ENCODE assay signal across 8 cellular contexts in the genomic region with DNA sequence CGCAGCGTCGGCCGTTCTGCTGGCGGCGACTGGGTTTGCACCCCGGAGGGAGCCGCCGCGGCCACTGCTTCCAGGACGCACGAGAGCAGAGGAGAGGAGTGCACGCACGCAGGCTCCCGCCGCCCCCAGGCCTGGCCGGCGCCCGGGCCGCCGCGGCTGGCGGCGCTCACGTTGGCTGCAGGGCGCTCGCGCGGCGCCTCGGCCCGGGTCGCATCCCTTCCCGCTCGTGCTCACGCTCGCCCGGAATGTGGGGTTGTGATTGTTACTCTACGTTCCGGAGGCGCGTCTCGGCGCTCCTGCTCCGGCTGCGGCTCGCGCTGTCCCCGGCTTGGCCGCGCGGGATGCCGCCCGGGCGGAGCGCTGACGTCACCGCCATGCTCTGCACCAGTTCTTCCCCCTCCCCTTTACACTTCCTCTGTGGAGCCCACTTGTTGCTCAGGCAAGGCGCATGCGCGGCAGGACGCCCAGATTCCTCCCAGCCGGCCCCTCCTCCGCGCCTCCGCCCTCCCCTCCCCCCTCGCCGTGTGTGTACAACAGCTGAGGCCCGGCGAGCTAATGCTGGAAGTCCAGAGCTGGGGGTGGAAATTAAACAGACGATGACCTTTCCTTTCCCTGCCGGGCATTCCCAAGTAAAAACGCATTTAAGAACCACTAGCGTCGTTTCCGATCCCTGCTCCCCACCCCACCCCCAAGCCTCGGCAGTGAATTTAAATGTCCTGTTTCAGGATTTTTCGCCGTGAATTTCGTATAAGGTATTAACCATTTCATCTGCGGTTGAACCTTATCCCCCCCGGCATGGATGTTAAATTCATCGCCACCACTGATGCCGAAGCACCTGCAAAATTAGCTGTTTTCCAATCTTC. TPM values are rescaled to one million over a fixed set of nuclear protein-coding genes. Genes with fewer than 3 reads are reported as not detected.
DNase-seq lines count a peak whose midpoint lies in the region; ATAC-seq and TF ChIP-seq lines count a peak whose summit lies in the region.

Gene IRF2BPL, minus strand, starts transcription at position 325 of the 863 bp plus-strand sequence. CDS start 916 bp downstream, outside the sequence.

- peaks cover 23 to 75% (median 42%) of the 10 kb centered on the region in 4 donors for H3K4me1 Mint-ChIP-seq in CD4-positive, CD25-positive, alpha-beta regulatory T cell

- peak within 1 kb of the TSS; percentile 95 for H3K27ac ChIP-seq in CD4-positive, CD25-positive, alpha-beta regulatory T cell (ENCODE audit: insufficient read depth, low read length, poor library complexity, severe bottlenecking)
- H3K27ac ChIP-seq in left lung: peak within 1 kb of the TSS; percentile 99 to 100

- peak; percentile 70 to 73 for ATAC-seq in CD4-positive, CD25-positive, alpha-beta regulatory T cell (ENCODE audit: low read depth in 2 of 2)
- ATAC-seq in GM19438 (IDR thresholded peaks at IDR 0.05; ENCODE audit: low read depth, unreplicated experiment): peak; percentile 68
- peak; percentile 67 for ATAC-seq in HG03571 (IDR thresholded peaks at IDR 0.05; ENCODE audit: unreplicated experiment)
- peak; percentile 63 for ATAC-seq in left lung

- H3K36me3 Mint-ChIP-seq in CD4-positive, CD25-positive, alpha-beta regulatory T cell: peaks cover 9% of the 10 kb centered on the region

- H3K36me3 ChIP-seq in CD4-positive, CD25-positive, alpha-beta regulatory T cell (ENCODE audit: control insufficient read depth, insufficient read depth, low read length): no peaks in the 10 kb centered on the region
- peaks cover 0 to 27% of the 10 kb centered on the region in 2 donors for H3K36me3 ChIP-seq in left lung

- intact Hi-C loops in left lung (cut with DNase I): loop anchor here in 1 of 2 donors (10.0 kb wide), 1 partner anchor 64 kb away; no protein-coding TSS in a partner anchor

- no peaks in the 10 kb centered on the region for H3K27me3 ChIP-seq in CD4-positive, CD25-positive, alpha-beta regulatory T cell (ENCODE audit: control insufficient read depth, insufficient read depth, low read length)
- H3K27me3 ChIP-seq in left lung: no peaks in the 10 kb centered on the region

- H3K9me3 ChIP-seq in CD4-positive, CD25-positive, alpha-beta regulatory T cell (ENCODE audit: control insufficient read depth in 2 of 2, low read length in 2 of 2): no peaks in the 10 kb centered on the region
- H3K9me3 ChIP-seq in left lung: no peaks in the 10 kb centered on the region

- peaks cover 81% of the 10 kb centered on the region for H3K4me1 ChIP-seq in CD4-positive, CD25-positive, alpha-beta regulatory T cell (ENCODE audit: control insufficient read depth, insufficient read depth, low read length, poor library complexity, severe bottlenecking)
- H3K4me1 ChIP-seq in left lung: peaks cover 42 to 81% of the 10 kb centered on the region in 2 donors

- H3K27me3 Mint-ChIP-seq in CD4-positive, CD25-positive, alpha-beta regulatory T cell: peaks cover 14% of the 10 kb centered on the region

- peak; percentile 89 to 96 (median 94) for DNase-seq in CD4-positive, CD25-positive, alpha-beta regulatory T cell
- DNase-seq in NCI-H774 (lab: John Stamatoyannopoulos, UW) (peak; percentile 87), dedifferentiated amniotic fluid mesenchymal stem cell (ENCODE audit: extremely low spot score) (peak; percentile 93), left lung (peak; percentile 99 to 100)
- DNase-seq in activated CD4-positive, alpha-beta T cell treated with anti-CD3 and anti-CD28 coated beads, Interleukin-2, amount 50 U/mL, for 24 hours (ENCODE audit: low read depth in 1 of 2, low spot score in 1 of 2): peak; percentile 81 to 94
- DNase-seq in stimulated activated CD4-positive, alpha-beta T cell treated with anti-CD3 and anti-CD28 coated beads, Interleukin-2, amount 100 ng/mL, for 48 hours: peak; percentile 89 to 91

- peak in 1 of 2 donors; percentile 8 for TF ChIP-seq CTCF in left lung (IDR thresholded peaks at IDR 0.05)

- peaks cover 0 to 2% (median 0%) of the 10 kb centered on the region in 7 donors for H3K9me3 Mint-ChIP-seq in CD4-positive, CD25-positive, alpha-beta regulatory T cell

- peak within 1 kb of the TSS; percentile 85 for H3K4me3 ChIP-seq in CD4-positive, CD25-positive, alpha-beta regulatory T cell (ENCODE audit: low read depth, low read length)
- peak within 1 kb of the TSS; percentile 74 to 94 for H3K4me3 ChIP-seq in left lung

- H3K27ac Mint-ChIP-seq in CD4-positive, CD25-positive, alpha-beta regulatory T cell: peak within 1 kb of the TSS; percentile 88 to 99 (median 97)

- H3K4me3 Mint-ChIP-seq in CD4-positive, CD25-positive, alpha-beta regulatory T cell: peak within 1 kb of the TSS; percentile 92 to 100 (median 96)

RNA-seq across cellular contexts. Expression of gene IRF2BPL, which starts in this region (rescaled TPM):
- total RNA-seq in CD4-positive, CD25-positive, alpha-beta regulatory T cell: 48.9 TPM
- polyA plus RNA-seq in CD4-positive, CD25-positive, alpha-beta regulatory T cell: 1 to 10 TPM; 2.2 to 6.7 (median 4.0) TPM
- 10 to 100 TPM; 45.9 to 46.3 TPM for total RNA-seq in left lung

Comparison
In these comparisons a context has a peak if more than half of its experiments do, and no peak if none do; other contexts are left out.
1. Peak in every context shown above with its lines: DNase-seq, ATAC-seq, H3K4me3 ChIP-seq and H3K27ac ChIP-seq.